In the genomic region with DNA sequence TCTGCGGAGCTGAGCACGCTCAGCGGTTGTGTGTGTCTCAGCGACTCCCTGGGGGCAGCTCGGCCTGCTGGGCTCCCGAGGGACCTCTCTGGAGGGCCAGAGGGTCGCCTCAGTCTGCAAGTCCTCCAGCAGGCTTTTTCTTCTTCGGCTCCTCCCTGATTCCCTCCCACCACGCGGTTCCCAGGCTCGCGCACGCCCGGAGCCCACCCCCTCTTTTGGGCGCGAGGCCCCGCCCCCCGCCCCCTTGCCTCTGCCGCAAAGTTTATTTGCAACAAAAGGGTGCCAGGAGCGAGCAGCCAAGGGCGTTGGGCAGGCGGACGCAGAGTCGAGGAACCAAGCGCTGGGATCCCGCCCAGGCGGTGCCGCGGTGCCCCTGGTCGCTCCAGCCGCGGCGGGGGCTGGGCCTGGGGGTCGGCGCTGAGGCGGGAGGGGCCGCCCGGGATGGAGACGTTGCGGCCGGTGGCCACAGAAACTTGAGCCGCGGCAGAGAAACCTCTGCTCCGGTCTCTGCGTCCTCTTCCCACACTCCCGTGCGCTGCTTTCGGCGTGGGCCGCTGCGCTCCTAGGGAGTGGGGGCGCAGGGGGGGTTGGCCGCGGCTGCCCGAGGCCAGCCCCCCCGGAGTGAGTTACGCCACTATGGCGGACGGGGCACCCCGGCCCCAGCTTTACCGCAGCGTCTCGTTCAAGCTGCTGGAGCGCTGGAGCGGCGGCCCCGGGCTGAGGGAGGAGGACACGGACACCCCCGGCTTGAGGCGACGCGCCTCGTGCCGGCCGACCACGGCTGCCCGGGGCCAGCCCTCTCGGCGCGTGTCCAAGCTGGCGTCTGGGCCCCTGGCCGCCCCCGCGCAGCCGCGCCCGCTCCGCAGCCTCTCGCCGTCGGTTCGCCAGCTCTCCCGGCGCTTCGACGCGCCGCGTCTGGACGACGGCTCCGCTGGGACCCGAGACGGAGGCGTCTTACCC, we compare ENCODE assay signal across 8 cellular contexts. TPM values are rescaled to one million over a fixed set of nuclear protein-coding genes. Genes with fewer than 3 reads are reported as not detected.
DNase-seq lines count a peak whose midpoint lies in the region; ATAC-seq and TF ChIP-seq lines count a peak whose summit lies in the region.

A gene with protein sequence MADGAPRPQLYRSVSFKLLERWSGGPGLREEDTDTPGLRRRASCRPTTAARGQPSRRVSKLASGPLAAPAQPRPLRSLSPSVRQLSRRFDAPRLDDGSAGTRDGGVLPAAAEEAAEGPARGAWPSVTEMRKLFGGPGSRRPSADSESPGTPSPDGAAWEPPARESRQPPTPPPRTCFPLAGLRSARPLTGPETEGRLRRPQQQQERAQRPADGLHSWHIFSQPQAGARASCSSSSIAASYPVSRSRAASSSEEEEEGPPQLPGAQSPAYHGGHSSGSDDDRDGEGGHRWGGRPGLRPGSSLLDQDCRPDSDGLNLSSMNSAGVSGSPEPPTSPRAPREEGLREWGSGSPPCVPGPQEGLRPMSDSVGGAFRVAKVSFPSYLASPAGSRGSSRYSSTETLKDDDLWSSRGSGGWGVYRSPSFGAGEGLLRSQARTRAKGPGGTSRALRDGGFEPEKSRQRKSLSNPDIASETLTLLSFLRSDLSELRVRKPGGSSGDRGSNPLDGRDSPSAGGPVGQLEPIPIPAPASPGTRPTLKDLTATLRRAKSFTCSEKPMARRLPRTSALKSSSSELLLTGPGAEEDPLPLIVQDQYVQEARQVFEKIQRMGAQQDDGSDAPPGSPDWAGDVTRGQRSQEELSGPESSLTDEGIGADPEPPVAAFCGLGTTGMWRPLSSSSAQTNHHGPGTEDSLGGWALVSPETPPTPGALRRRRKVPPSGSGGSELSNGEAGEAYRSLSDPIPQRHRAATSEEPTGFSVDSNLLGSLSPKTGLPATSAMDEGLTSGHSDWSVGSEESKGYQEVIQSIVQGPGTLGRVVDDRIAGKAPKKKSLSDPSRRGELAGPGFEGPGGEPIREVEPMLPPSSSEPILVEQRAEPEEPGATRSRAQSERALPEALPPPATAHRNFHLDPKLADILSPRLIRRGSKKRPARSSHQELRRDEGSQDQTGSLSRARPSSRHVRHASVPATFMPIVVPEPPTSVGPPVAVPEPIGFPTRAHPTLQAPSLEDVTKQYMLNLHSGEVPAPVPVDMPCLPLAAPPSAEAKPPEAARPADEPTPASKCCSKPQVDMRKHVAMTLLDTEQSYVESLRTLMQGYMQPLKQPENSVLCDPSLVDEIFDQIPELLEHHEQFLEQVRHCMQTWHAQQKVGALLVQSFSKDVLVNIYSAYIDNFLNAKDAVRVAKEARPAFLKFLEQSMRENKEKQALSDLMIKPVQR (N-terminal part only) (plus strand): TSS at position 274 of the 960 bp plus-strand sequence. CDS start 363 bp downstream, at position 637.

- WGBS in adrenal gland, 4 donors = 0 to 1% (median 0%) methylated on average over 7 to 105 of the region's 105 CpGs

- peak; percentile 50 for ATAC-seq in omental fat pad (ENCODE audit: low FRiP score)

- TF ChIP-seq CTCF in GM20000 (IDR thresholded peaks at IDR 0.05; ENCODE audit: extremely low read depth, missing control alignments) = no peak
- no peak for TF ChIP-seq CTCF in adrenal gland (IDR thresholded peaks at IDR 0.05)
- TF ChIP-seq CTCF in omental fat pad (IDR thresholded peaks at IDR 0.05) = no peak
- no peak for TF ChIP-seq CTCF in vagina (IDR thresholded peaks at IDR 0.05)

- H3K36me3 ChIP-seq in adrenal gland (replicated peaks in 1 of 2) (no peaks in the 10 kb centered on the region), vagina (no peaks in the 10 kb centered on the region)

- H3K4me3 ChIP-seq in adrenal gland (peak within 1 kb of the TSS in 3 of 4 donors; percentile 18 to 71 (median 65)), vagina (peak within 1 kb of the TSS; percentile 84 to 85)

- TF ChIP-seq POLR2A in adrenal gland (IDR thresholded peaks at IDR 0.05) (no peak), vagina (IDR thresholded peaks at IDR 0.05) (peak in 1 of 2 donors; percentile 46)

- H3K27ac ChIP-seq in adrenal gland = peak within 1 kb of the TSS in 4 of 5 donors; percentile 57 to 89 (median 85)
- peak within 1 kb of the TSS; percentile 98 for H3K27ac ChIP-seq in vagina

- H3K27me3 ChIP-seq in adrenal gland = no peaks in the 10 kb centered on the region
- H3K27me3 ChIP-seq in vagina = no peaks in the 10 kb centered on the region

- peak; percentile 79 for DNase-seq in COR-L47 (lab: John Stamatoyannopoulos, UW)
- peak; percentile 82 for DNase-seq in GM20000 (ENCODE audit: low spot score)
- DNase-seq in HT-29 (ENCODE audit: low spot score) = peak; percentile 39
- peak in 6 of 7 donors; percentile 45 to 68 (median 52) for DNase-seq in adrenal gland
- DNase-seq in head of caudate nucleus = peak in 36 of 42 donors; percentile 27 to 75 (median 52)
- no peak for DNase-seq in omental fat pad (ENCODE audit: low spot score)
- no peak for DNase-seq in vagina (ENCODE audit: extremely low spot score in 2 of 2)

- intact Hi-C loops in adrenal gland (cut with DNase I) = loop anchor here (5.0 to 10.0 kb wide), 3 partner anchors 34 to 87 kb away; no protein-coding TSS in a partner anchor
- intact Hi-C loops in head of caudate nucleus (cut with DNase I) = no loop called here
- intact Hi-C loops in vagina (cut with DNase I) = loop anchor here (2.0 kb wide), 1 partner anchor 27 kb away; no protein-coding TSS in a partner anchor

- H3K4me1 ChIP-seq in adrenal gland (replicated peaks in 1 of 2) (peaks cover 5 to 11% of the 10 kb centered on the region in 2 donors), vagina (peaks cover 54% of the 10 kb centered on the region)

- no peaks in the 10 kb centered on the region for H3K9me3 ChIP-seq in adrenal gland (replicated peaks in 1 of 3)
- no peaks in the 10 kb centered on the region for H3K9me3 ChIP-seq in vagina

TF ChIP-seq in PFSK-1, 5 proteins besides CTCF, POLR2A, EP300 and RAD21:
- no peak for TF ChIP-seq SIN3A (IDR thresholded peaks at IDR 0.05; ENCODE audit: borderline replicate concordance, insufficient read depth, low read length)
- TF ChIP-seq, protein P1, sequence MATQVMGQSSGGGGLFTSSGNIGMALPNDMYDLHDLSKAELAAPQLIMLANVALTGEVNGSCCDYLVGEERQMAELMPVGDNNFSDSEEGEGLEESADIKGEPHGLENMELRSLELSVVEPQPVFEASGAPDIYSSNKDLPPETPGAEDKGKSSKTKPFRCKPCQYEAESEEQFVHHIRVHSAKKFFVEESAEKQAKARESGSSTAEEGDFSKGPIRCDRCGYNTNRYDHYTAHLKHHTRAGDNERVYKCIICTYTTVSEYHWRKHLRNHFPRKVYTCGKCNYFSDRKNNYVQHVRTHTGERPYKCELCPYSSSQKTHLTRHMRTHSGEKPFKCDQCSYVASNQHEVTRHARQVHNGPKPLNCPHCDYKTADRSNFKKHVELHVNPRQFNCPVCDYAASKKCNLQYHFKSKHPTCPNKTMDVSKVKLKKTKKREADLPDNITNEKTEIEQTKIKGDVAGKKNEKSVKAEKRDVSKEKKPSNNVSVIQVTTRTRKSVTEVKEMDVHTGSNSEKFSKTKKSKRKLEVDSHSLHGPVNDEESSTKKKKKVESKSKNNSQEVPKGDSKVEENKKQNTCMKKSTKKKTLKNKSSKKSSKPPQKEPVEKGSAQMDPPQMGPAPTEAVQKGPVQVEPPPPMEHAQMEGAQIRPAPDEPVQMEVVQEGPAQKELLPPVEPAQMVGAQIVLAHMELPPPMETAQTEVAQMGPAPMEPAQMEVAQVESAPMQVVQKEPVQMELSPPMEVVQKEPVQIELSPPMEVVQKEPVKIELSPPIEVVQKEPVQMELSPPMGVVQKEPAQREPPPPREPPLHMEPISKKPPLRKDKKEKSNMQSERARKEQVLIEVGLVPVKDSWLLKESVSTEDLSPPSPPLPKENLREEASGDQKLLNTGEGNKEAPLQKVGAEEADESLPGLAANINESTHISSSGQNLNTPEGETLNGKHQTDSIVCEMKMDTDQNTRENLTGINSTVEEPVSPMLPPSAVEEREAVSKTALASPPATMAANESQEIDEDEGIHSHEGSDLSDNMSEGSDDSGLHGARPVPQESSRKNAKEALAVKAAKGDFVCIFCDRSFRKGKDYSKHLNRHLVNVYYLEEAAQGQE (IDR thresholded peaks at IDR 0.05; ENCODE audit: insufficient read depth in 1 of 2, low read depth in 2 of 2, low read length in 2 of 2) = no peak
- TF ChIP-seq FOXP2 (optimal IDR thresholded peaks at IDR 0.05; ENCODE audit: borderline replicate concordance, extremely low read depth, extremely low read length, insufficient read depth) = no peak
- TF ChIP-seq POLR2AphosphoS5 (IDR thresholded peaks at IDR 0.05; ENCODE audit: low read depth, low read length) = peak; percentile 4; the same call in 1 of the 2 replicates

RNA-seq across cellular contexts. Expression of the gene that starts here (rescaled TPM):
- total RNA-seq in HT-29 (2014; rRNA removed; shearing (Covaris generic)) = 31.9 and 33.1 TPM in 2 replicates
- 5.5 TPM for polyA plus RNA-seq in PFSK-1 (2012; ENCODE audit: insufficient read length, low read depth)
- total RNA-seq in adrenal gland (10 to 100 TPM; 12.7 to 35.5 (median 22.7) TPM), omental fat pad (10 to 100 TPM; 27.3 to 80.7 (median 31.9) TPM), vagina (32.9 TPM)
- 10 to 100 TPM in 2 of 3 donors, 1 to 10 TPM in 1; 8.1 to 48.2 (median 18.8) TPM for polyA plus RNA-seq in adrenal gland

Comparison
In these comparisons a context has a peak if more than half of its experiments do, and no peak if none do; other contexts are left out.
1. DNase-seq: peak in COR-L47 (single experiment), GM20000 (single experiment), HT-29 (single experiment), adrenal gland (6 of 7) and head of caudate nucleus (36 of 42); none in omental fat pad (single experiment) and vagina (0 of 2).